In the genomic region with DNA sequence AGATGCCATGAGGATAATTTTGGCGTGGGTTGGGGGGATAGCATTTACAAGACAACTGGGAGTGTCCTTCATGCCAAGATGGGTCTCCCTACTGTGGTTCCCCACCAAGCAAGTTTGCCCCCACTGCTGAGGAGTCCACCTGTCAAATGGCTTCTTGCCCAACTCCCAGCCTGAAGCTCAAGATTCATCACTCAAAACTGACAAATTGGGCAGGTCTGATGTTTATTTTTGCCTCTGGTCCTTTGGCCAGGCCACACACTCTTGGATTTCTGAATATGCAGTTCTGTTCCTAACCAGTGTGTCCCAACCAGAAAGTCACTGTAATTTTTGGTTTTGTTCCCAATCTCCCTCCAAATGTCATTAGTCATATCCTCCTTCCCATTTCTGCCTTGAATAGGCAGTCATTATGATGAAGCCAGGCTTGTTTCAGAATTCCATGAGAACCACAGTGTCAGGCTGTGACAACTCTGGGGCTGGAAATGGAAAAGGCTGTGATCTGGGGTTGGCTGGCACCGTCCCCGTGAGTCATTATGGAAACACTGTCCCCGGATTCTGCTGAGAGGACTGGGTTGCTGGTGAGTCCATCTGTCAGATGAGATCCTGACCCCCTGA, we compare ENCODE assay signal across 12 cellular contexts. TPM values are rescaled to one million over a fixed set of nuclear protein-coding genes. Genes with fewer than 3 reads are reported as not detected.
DNase-seq lines count a peak whose midpoint lies in the region; ATAC-seq and TF ChIP-seq lines count a peak whose summit lies in the region.
"Had no signal": no experiment of that assay in that cellular context is flagged by ENCODE, and none has a peak within 500 bp of the region (broad histone marks: within the 10 kb centered on the region; RNA-seq: fewer than 3 reads in every experiment).

No MANE protein-coding gene starts in this region.

- no peaks in the 10 kb centered on the region for H3K9me3 Mint-ChIP-seq in activated CD8-positive, alpha-beta memory T cell treated with anti-CD3 and anti-CD28 coated beads, Interleukin-2, amount 10 ng/mL, durations not matched to agents 7 days and 5 days (ENCODE audit: low read depth)
- H3K9me3 Mint-ChIP-seq: effector memory CD8-positive, alpha-beta T cell had no signal

- H3K36me3 Mint-ChIP-seq in activated CD8-positive, alpha-beta memory T cell treated with anti-CD3 and anti-CD28 coated beads, Interleukin-2, amount 10 ng/mL, durations not matched to agents 7 days and 5 days, result no peaks in the 10 kb centered on the region

- DNase-seq in HK-2 (ENCODE audit: unreplicated experiment) (peak; percentile 4), breast epithelium (ENCODE audit: low spot score in 2 of 2) (peak; percentile 58 to 70), hepatic stellate cell (ENCODE audit: low spot score) (peak; percentile 69), vagina (ENCODE audit: extremely low spot score in 2 of 2) (no peak), NOMO-1 (lab: John Stamatoyannopoulos, UW; ENCODE audit: unreplicated experiment in 2 of 2) (no peak)
- DNase-seq in activated CD8-positive, alpha-beta memory T cell treated with anti-CD3 and anti-CD28 coated beads, Interleukin-2, amount 10 ng/mL, durations not matched to agents 7 days and 5 days, result no peak
- DNase-seq in stimulated activated naive CD4-positive, alpha-beta T cell treated with Interleukin-2 at 50 U/mL for 16 hours (lab: John Stamatoyannopoulos, UW), result no peak
- DNase-seq: activated CD4-positive, alpha-beta T cell treated with anti-CD3 and anti-CD28 coated beads, Interleukin-2, amount 10 ng/mL, durations not matched to agents 7 days and 5 days; effector memory CD8-positive, alpha-beta T cell; stimulated activated naive CD4-positive, alpha-beta T cell had no signal

- H3K4me1 ChIP-seq in breast epithelium (peaks cover 0 to 3% of the 10 kb centered on the region in 2 donors), vagina (no peaks in the 10 kb centered on the region)

- TF ChIP-seq CTCF in breast epithelium (IDR thresholded peaks at IDR 0.05), result peak in 1 of 3 donors; percentile 9
- TF ChIP-seq CTCF in vagina (IDR thresholded peaks at IDR 0.05), result peak in 1 of 3 experiments; percentile 9

- no peak overlapping the region for H3K27ac Mint-ChIP-seq in activated CD8-positive, alpha-beta memory T cell treated with anti-CD3 and anti-CD28 coated beads, Interleukin-2, amount 10 ng/mL, durations not matched to agents 7 days and 5 days
- H3K27ac Mint-ChIP-seq: activated CD4-positive, alpha-beta T cell treated with anti-CD3 and anti-CD28 coated beads, Interleukin-2, amount 10 ng/mL, durations not matched to agents 7 days and 5 days; effector memory CD8-positive, alpha-beta T cell had no signal

- no peak for ATAC-seq in activated CD8-positive, alpha-beta memory T cell treated with anti-CD3 and anti-CD28 coated beads, Interleukin-2, amount 10 ng/mL, durations not matched to agents 7 days and 5 days
- ATAC-seq: effector memory CD8-positive, alpha-beta T cell had no signal

- H3K4me1 Mint-ChIP-seq in activated CD8-positive, alpha-beta memory T cell treated with anti-CD3 and anti-CD28 coated beads, Interleukin-2, amount 10 ng/mL, durations not matched to agents 7 days and 5 days, result no peaks in the 10 kb centered on the region
- H3K4me1 Mint-ChIP-seq: activated CD4-positive, alpha-beta T cell treated with anti-CD3 and anti-CD28 coated beads, Interleukin-2, amount 10 ng/mL, durations not matched to agents 7 days and 5 days had no signal

- H3K4me3 Mint-ChIP-seq in activated CD8-positive, alpha-beta memory T cell treated with anti-CD3 and anti-CD28 coated beads, Interleukin-2, amount 10 ng/mL, durations not matched to agents 7 days and 5 days, result no peak overlapping the region
- H3K4me3 Mint-ChIP-seq: activated CD4-positive, alpha-beta T cell treated with anti-CD3 and anti-CD28 coated beads, Interleukin-2, amount 10 ng/mL, durations not matched to agents 7 days and 5 days; effector memory CD8-positive, alpha-beta T cell had no signal

- H3K9me3 ChIP-seq in breast epithelium (no peaks in the 10 kb centered on the region), vagina (no peaks in the 10 kb centered on the region)

- H3K27ac ChIP-seq in breast epithelium (peak overlapping the region; percentile 40 to 50), skin epidermis (peak overlapping the region in 11 of 21 experiments; percentile 15 to 73 (median 49)), vagina (no peak overlapping the region)
- H3K27ac ChIP-seq: HL-60 had no signal

- H3K36me3 ChIP-seq in breast epithelium, result no peaks in the 10 kb centered on the region
- H3K36me3 ChIP-seq in vagina, result no peaks in the 10 kb centered on the region

- peaks cover 23% of the 10 kb centered on the region for H3K27me3 Mint-ChIP-seq in activated CD8-positive, alpha-beta memory T cell treated with anti-CD3 and anti-CD28 coated beads, Interleukin-2, amount 10 ng/mL, durations not matched to agents 7 days and 5 days
- H3K27me3 Mint-ChIP-seq: activated CD4-positive, alpha-beta T cell treated with anti-CD3 and anti-CD28 coated beads, Interleukin-2, amount 10 ng/mL, durations not matched to agents 7 days and 5 days had no signal

- H3K27me3 ChIP-seq in breast epithelium, result no peaks in the 10 kb centered on the region
- no peaks in the 10 kb centered on the region for H3K27me3 ChIP-seq in vagina

- intact Hi-C loops in breast epithelium (cut with DNase I; ENCODE audit: low total_unique reads), result no loop called here
- intact Hi-C loops in vagina (cut with DNase I), result no loop called here

- H3K4me3 ChIP-seq in breast epithelium (no peak overlapping the region), skin epidermis (no peak overlapping the region), vagina (no peak overlapping the region)

- TF ChIP-seq POLR2A in breast epithelium (IDR thresholded peaks at IDR 0.05) (no peak), vagina (IDR thresholded peaks at IDR 0.05) (no peak)

- CTCF ChIA-PET in activated CD8-positive, alpha-beta memory T cell treated with anti-CD3 and anti-CD28 coated beads, Interleukin-2, amount 10 ng/mL, durations not matched to agents 7 days and 5 days (lab: Charles Lee), result no interaction called here

RNA-seq across cellular contexts. Expression of a gene that starts 29.3 kb away (rescaled TPM):
- total RNA-seq in breast epithelium (10 to 100 TPM; 41.6 to 77.6 (median 63.4) TPM), vagina (51.3 TPM)
- 10 to 100 TPM; 20.4 to 23.4 TPM for total RNA-seq in activated CD8-positive, alpha-beta memory T cell treated with anti-CD3 and anti-CD28 coated beads, Interleukin-2, amount 10 ng/mL, durations not matched to agents 7 days and 5 days

Comparison
In these comparisons a context has a peak if more than half of its experiments do, and no peak if none do; other contexts are left out.
1. DNase-seq: peak in HK-2 (single experiment), breast epithelium (2 of 2) and hepatic stellate cell (single experiment); none in vagina (0 of 2), activated CD8-positive, alpha-beta memory T cell treated with anti-CD3 and anti-CD28 coated beads, Interleukin-2, amount 10 ng/mL, durations not matched to agents 7 days and 5 days (single experiment), stimulated activated naive CD4-positive, alpha-beta T cell treated with Interleukin-2 at 50 U/mL for 16 hours (single experiment) and NOMO-1 (0 of 2).